16 cellular contexts compared by ENCODE assay signal in genomic region chr9:92135576-92135975, GRCh38. TPM values are rescaled to one million over a fixed set of nuclear protein-coding genes. Genes with fewer than 3 reads are reported as not detected.
DNase-seq lines count a peak whose midpoint lies in the region; ATAC-seq and TF ChIP-seq lines count a peak whose summit lies in the region.
"Had no signal": no experiment of that assay in that cellular context is flagged by ENCODE, and none has a peak within 500 bp of the region (broad histone marks: within the 10 kb centered on the region; RNA-seq: fewer than 3 reads in every experiment).

No MANE protein-coding gene starts in this region.

- H2BK15ac ChIP-seq in IMR-90 (ENCODE audit: low read depth, low read length) (peak overlapping the region; percentile 24; the same call in 1 of the 3 replicates), mesenchymal stem cell (ENCODE audit: low read depth, poor library complexity, severe bottlenecking) (no peak overlapping the region)

- no peak for TF ChIP-seq RAD21 in IMR-90 (IDR thresholded peaks at IDR 0.05; ENCODE audit: low read length)

- peak overlapping the region; percentile 79 for H2AK5ac ChIP-seq in IMR-90 (ENCODE audit: low read depth, low read length)
- no peak overlapping the region for H2AK5ac ChIP-seq in mesenchymal stem cell (ENCODE audit: low read length, severe bottlenecking)

- H3K4ac ChIP-seq in IMR-90 (ENCODE audit: low read depth, low read length) (peak overlapping the region; percentile 57; the same call in 1 of the 2 replicates), mesenchymal stem cell (ENCODE audit: low read depth in 1 of 2, low read length in 2 of 2) (no peak overlapping the region)

- H3K4me3 ChIP-seq in IMR-90 (ENCODE audit: insufficient read depth, low read depth, low read length) (no peak overlapping the region), mesenchymal stem cell (ENCODE audit: insufficient read depth in 1 of 2, low read depth in 1 of 2, low read length in 2 of 2) (no peak overlapping the region)
- H3K4me3 ChIP-seq: GM23338, HAP-1 had no signal

- no peak for TF ChIP-seq CTCF in IMR-90 (conservative IDR thresholded peaks at IDR 0.05; ENCODE audit: low read depth, low read length)

- CTCF ChIA-PET in IMR-90 (lab: Yijun Ruan, JAX): no interaction called here

- H2BK12ac ChIP-seq in mesenchymal stem cell (ENCODE audit: low read length in 2 of 2): peak overlapping the region; percentile 32 to 38

- H2BK5ac ChIP-seq in IMR-90 (ENCODE audit: low read depth, low read length, poor library complexity, severe bottlenecking): no peak overlapping the region
- no peak overlapping the region for H2BK5ac ChIP-seq in mesenchymal stem cell (ENCODE audit: low read depth, low read length, poor library complexity, severe bottlenecking)

- H4K91ac ChIP-seq in IMR-90 (ENCODE audit: insufficient read depth, low read depth, low read length) (peak overlapping the region; percentile 19; the same call in 1 of the 2 replicates), mesenchymal stem cell (ENCODE audit: low read length) (peak overlapping the region; percentile 48)

- no peak for TF ChIP-seq POLR2A in IMR-90 (IDR thresholded peaks at IDR 0.05; ENCODE audit: low read depth, low read length)

- H3K27me3 ChIP-seq in IMR-90 (ENCODE audit: control insufficient read depth, insufficient read depth, low read length): no peaks in the 10 kb centered on the region
- no peaks in the 10 kb centered on the region for H3K27me3 ChIP-seq in mesenchymal stem cell (ENCODE audit: control insufficient read depth in 1 of 2, insufficient read depth in 1 of 2, low read length in 2 of 2)

- intact Hi-C loops in IMR-90 (cut with micrococcal nuclease): loop anchor here (2.0 to 5.0 kb wide), 2 partner anchors 157 to 657 kb away; partner anchors contain the start of gene IARS1

- H2BK20ac ChIP-seq in IMR-90 (ENCODE audit: low read depth, low read length): no peak overlapping the region

- H2AFZ ChIP-seq in IMR-90 (replicated peaks; ENCODE audit: low read length, poor library complexity) (no peak overlapping the region), mesenchymal stem cell (ENCODE audit: low read depth, low read length) (no peak overlapping the region)
- H2AFZ ChIP-seq: GM23338 had no signal

- H2AK9ac ChIP-seq in IMR-90 (replicated peaks; ENCODE audit: low read depth, low read length, poor library complexity): no peak overlapping the region

- dilution Hi-C loops in IMR-90 (cut with HindIII; ENCODE audit: low sequenced_read_pairs, unreplicated experiment): no loop called here

- H3K27ac ChIP-seq in IMR-90 (ENCODE audit: insufficient read depth, low read length) (no peak overlapping the region), mesenchymal stem cell (ENCODE audit: low read length, poor library complexity, severe bottlenecking) (no peak overlapping the region)

- DNase-seq in IMR-90: no peak
- DNase-seq in NCI-H69 (lab: John Stamatoyannopoulos, UW): peak; percentile 29
- no peak for DNase-seq in mesenchymal stem cell
- no peak for DNase-seq in DMS153 (lab: John Stamatoyannopoulos, UW)
- DNase-seq in NCI-H1930 (lab: John Stamatoyannopoulos, UW): no peak
- DNase-seq in GM03348 (ENCODE audit: low spot score): no peak
- DNase-seq: C1 segment of cervical spinal cord; Calu3; CD4-positive, alpha-beta memory T cell; COR-L47; DMS53; DMS79 treated with DMSO at 0.1 percent for 48 hours; GF-D8; HFFc6 had no signal

- H2BK120ac ChIP-seq in IMR-90 (ENCODE audit: low read depth, low read length): 0 out of 2 replicates have a peak overlapping the region, but pooled peaks have one; percentile 2
- H2BK120ac ChIP-seq in mesenchymal stem cell (ENCODE audit: low read depth, low read length): no peak overlapping the region

- H3K4me1 ChIP-seq in IMR-90 (ENCODE audit: control insufficient read depth, insufficient read depth, low read length) (peaks cover 27% of the 10 kb centered on the region), mesenchymal stem cell (ENCODE audit: control insufficient read depth, insufficient read depth, low read depth, low read length) (peaks cover 36% of the 10 kb centered on the region)
- H3K4me1 ChIP-seq: HAP-1 had no signal

- H3K4me2 ChIP-seq in IMR-90 (ENCODE audit: low read depth, low read length) (no peak overlapping the region), mesenchymal stem cell (ENCODE audit: low read length, poor library complexity, severe bottlenecking) (no peak overlapping the region)
- H3K4me2 ChIP-seq: GM23338 had no signal

- H3K23ac ChIP-seq in IMR-90 (ENCODE audit: low read depth, low read length) (no peak overlapping the region), mesenchymal stem cell (ENCODE audit: low read length in 2 of 2) (no peak overlapping the region)

- in situ Hi-C loops in IMR-90 (cut with MboI; ENCODE audit: low sequenced_read_pairs): loop anchor here (10.0 kb wide), 3 partner anchors 159 to 499 kb away; partner anchors contain the start of gene IARS1

- H3K14ac ChIP-seq in IMR-90 (replicated peaks; ENCODE audit: low read depth, low read length) (no peak overlapping the region), mesenchymal stem cell (ENCODE audit: low read length in 2 of 2) (no peak overlapping the region)

- no peak overlapping the region for H3K56ac ChIP-seq in IMR-90 (ENCODE audit: extremely low read depth, insufficient read depth, low read length)

- H3K18ac ChIP-seq in IMR-90 (ENCODE audit: low read depth, low read length): no peak overlapping the region
- no peak overlapping the region for H3K18ac ChIP-seq in mesenchymal stem cell (ENCODE audit: low read depth in 1 of 2, low read length in 2 of 2)

- H3K79me1 ChIP-seq in IMR-90 (ENCODE audit: low read depth in 1 of 2, low read length in 2 of 2): peaks cover 0 to 16% of the 10 kb centered on the region in 2 experiments; a peak in 2 of 4 replicates
- peaks cover 10% of the 10 kb centered on the region for H3K79me1 ChIP-seq in mesenchymal stem cell (replicated peaks; ENCODE audit: low read length, poor library complexity, severe bottlenecking)

- no TSS peak for BruUV-seq in IMR-90 (replicated peaks; lab: Mats Ljungman, UMichigan)

- H4K8ac ChIP-seq in IMR-90 (ENCODE audit: low read depth in 2 of 2, low read length in 2 of 2) (no peak overlapping the region), mesenchymal stem cell (ENCODE audit: low read length) (peak overlapping the region; percentile 33)

- H4K5ac ChIP-seq in IMR-90 (ENCODE audit: low read depth, low read length): no peak overlapping the region

- no peaks in the 10 kb centered on the region for H4K20me1 ChIP-seq in IMR-90 (ENCODE audit: insufficient read depth, low read length)

- no peaks in the 10 kb centered on the region for H3K9me3 ChIP-seq in IMR-90 (ENCODE audit: control insufficient read depth, insufficient read depth, low read length)
- H3K9me3 ChIP-seq in mesenchymal stem cell (ENCODE audit: control insufficient read depth, low read length): peaks cover 3% of the 10 kb centered on the region
- H3K9me3 ChIP-seq: HAP-1 had no signal

- WGBS in IMR-90 (ENCODE audit: extremely low coverage in 2 of 2, insufficient read length in 1 of 2), 2 experiments: 100% methylated on average over 1 of the region's 7 CpGs; no CpG with 5 or more reads in 1 of the 2 experiments
- WGBS in mesenchymal stem cell: 82% methylated on average over 7 of the region's 7 CpGs

- POLR2A ChIA-PET in IMR-90 (lab: Charles Lee; ENCODE audit: unreplicated experiment): no interaction called here

- ATAC-seq in IMR-90 (ENCODE audit: low read depth): no peak
- ATAC-seq: GM23338 had no signal

- H3K9me1 ChIP-seq in IMR-90 (ENCODE audit: insufficient read depth, low read length): 0 out of 2 replicates have a peak, but pooled peaks cover 3% of the 10 kb centered on the region

- H3K36me3 ChIP-seq in IMR-90 (ENCODE audit: control insufficient read depth, insufficient read depth, low read length) (no peaks in the 10 kb centered on the region), mesenchymal stem cell (ENCODE audit: control insufficient read depth in 1 of 2, insufficient read depth in 2 of 2, low read depth in 1 of 2, low read length in 2 of 2) (peaks cover 0 to 12% of the 10 kb centered on the region in 2 experiments)
- H3K36me3 ChIP-seq: HAP-1 had no signal

- H3K9ac ChIP-seq in IMR-90 (ENCODE audit: low read depth, low read length) (no peak overlapping the region), mesenchymal stem cell (ENCODE audit: low read length) (no peak overlapping the region)

TF ChIP-seq in IMR-90, 13 proteins besides CTCF, POLR2A, EP300 and RAD21 (continues in another document):
- TF ChIP-seq USF2 (IDR thresholded peaks at IDR 0.05; ENCODE audit: low read depth, low read length) (no peak), MAFK (IDR thresholded peaks at IDR 0.05; ENCODE audit: low read depth, low read length) (no peak), BHLHE40 (IDR thresholded peaks at IDR 0.05; ENCODE audit: low read depth, low read length) (no peak), RFX5 (IDR thresholded peaks at IDR 0.05; ENCODE audit: low read depth, low read length) (no peak), NFE2L2 (IDR thresholded peaks at IDR 0.05; ENCODE audit: low read depth, low read length) (no peak), FOS (IDR thresholded peaks at IDR 0.05; ENCODE audit: low read depth, low read length) (no peak), MXI1 (IDR thresholded peaks at IDR 0.05; ENCODE audit: borderline replicate concordance, low read depth, low read length) (no peak), MAZ (IDR thresholded peaks at IDR 0.05; ENCODE audit: borderline replicate concordance, low read depth, low read length) (no peak), SMC3 (IDR thresholded peaks at IDR 0.05; ENCODE audit: low read depth, low read length) (no peak)

RNA-seq across cellular contexts. Expression of gene SPTLC1, which starts 20.4 kb away (rescaled TPM):
- total RNA-seq in IMR-90 (2012; rRNA removed): 92.7 and 95.8 TPM in 2 replicates
- 59.9 and 65.7 TPM in 2 replicates for polyA plus RNA-seq in IMR-90 (2012; rRNA removed)
- 16.7 and 23.9 TPM in 2 replicates for polyA plus RNA-seq in IMR-90 (2012; cell fraction: cytosol; rRNA removed)
- 32.2 and 53.4 TPM in 2 replicates for polyA plus RNA-seq in IMR-90 (2012; cell fraction: nucleus; rRNA removed; ENCODE audit: low replicate concordance)
- polyA plus RNA-seq in mesenchymal stem cell (2013, experiment 1 of 2): 73.3 TPM
- 74.4 TPM for polyA plus RNA-seq in mesenchymal stem cell (2013, experiment 2 of 2)
